In genomic region chr2:23561544-23561943, GRCh38 we compare ENCODE assay signal across 25 cellular contexts.
"Had no signal": no experiment of that assay in that cellular context is flagged by ENCODE, and none has a peak within 500 bp of the region (broad histone marks: within the 10 kb centered on the region; RNA-seq: fewer than 3 reads in every experiment).

No MANE protein-coding gene starts in this region.

- H3K9me3 ChIP-seq: adrenal gland, body of pancreas, colonic mucosa had no signal

- H3K36me3 ChIP-seq: cardiac muscle cell, colonic mucosa had no signal

- H3K4me3 ChIP-seq: adrenal gland, body of pancreas, cardiac muscle cell, colonic mucosa had no signal

- H3K27ac ChIP-seq: body of pancreas, cardiac muscle cell, colonic mucosa, epithelial cell of prostate had no signal

- H3K27me3 ChIP-seq: adrenal gland, body of pancreas, cardiac muscle cell, colonic mucosa had no signal

- DNase-seq: activated CD4-positive, alpha-beta memory T cell treated with anti-CD3 and anti-CD28 coated beads for 36 hours; activated CD4-positive, alpha-beta T cell treated with anti-CD3 and anti-CD28 coated beads for 36 hours; activated CD4-positive, alpha-beta T cell treated with anti-CD3 and anti-CD28 coated beads, Interleukin-2, amount 10 ng/mL, durations not matched to agents 24 days and 14 days; activated CD4-positive, CD25-positive, alpha-beta regulatory T cell; activated CD4-positive, CD25-positive, alpha-beta regulatory T cell treated with anti-CD3 and anti-CD28 coated beads, Interleukin-2, amount 50 U/mL, for 72 hours; activated CD8-positive, alpha-beta memory T cell treated with anti-CD3 and anti-CD28 coated beads, Interleukin-2, amount 10 ng/mL, durations not matched to agents 7 days and 5 days; activated CD8-positive, alpha-beta memory T cell treated with anti-CD3 and anti-CD28 coated beads, Interleukin-2, amount 50 U/mL, for 4 hours; activated CD8-positive, alpha-beta T cell treated with anti-CD3 and anti-CD28 coated beads, Interleukin-2, amount 10 ng/mL, durations not matched to agents 7 days and 5 days; activated effector memory CD4-positive, alpha-beta T cell treated with anti-CD3 and anti-CD28 coated beads, Interleukin-2, amount 50 U/mL, for 16 hours; activated naive CD4-positive, alpha-beta T cell treated with anti-CD3 and anti-CD28 coated beads for 36 hours; activated naive CD8-positive, alpha-beta T cell treated with anti-CD3 and anti-CD28 coated beads for 36 hours; activated naive CD8-positive, alpha-beta T cell treated with anti-CD3 and anti-CD28 coated beads, Interleukin-2, amount 50 U/mL, for 24 hours; activated T-cell treated with anti-CD3 and anti-CD28 coated beads, Interleukin-2, amount 50 U/mL, for 1 hour; activated T-cell treated with anti-CD3 and anti-CD28 coated beads, Interleukin-2, amount 50 U/mL, for 48 hours; amygdala; body of pancreas; central memory CD4-positive, alpha-beta T cell; cerebellar nuclear complex; colonic mucosa; effector CD8-positive, alpha-beta T cell; glutamatergic neuron; T-helper 2 cell had no signal

- ATAC-seq: activated CD4-positive, alpha-beta T cell treated with anti-CD3 and anti-CD28 coated beads for 36 hours; activated CD8-positive, alpha-beta memory T cell treated with anti-CD3 and anti-CD28 coated beads, Interleukin-2, amount 10 ng/mL, durations not matched to agents 7 days and 5 days; activated CD8-positive, alpha-beta T cell treated with anti-CD3 and anti-CD28 coated beads, Interleukin-2, amount 10 ng/mL, durations not matched to agents 7 days and 5 days; activated naive CD8-positive, alpha-beta T cell treated with anti-CD3 and anti-CD28 coated beads, Interleukin-2, amount 50 U/mL, for 24 hours; body of pancreas had no signal

- H3K4me1 ChIP-seq: colonic mucosa had no signal
